17 cellular contexts compared by ENCODE assay signal in the genomic region with DNA sequence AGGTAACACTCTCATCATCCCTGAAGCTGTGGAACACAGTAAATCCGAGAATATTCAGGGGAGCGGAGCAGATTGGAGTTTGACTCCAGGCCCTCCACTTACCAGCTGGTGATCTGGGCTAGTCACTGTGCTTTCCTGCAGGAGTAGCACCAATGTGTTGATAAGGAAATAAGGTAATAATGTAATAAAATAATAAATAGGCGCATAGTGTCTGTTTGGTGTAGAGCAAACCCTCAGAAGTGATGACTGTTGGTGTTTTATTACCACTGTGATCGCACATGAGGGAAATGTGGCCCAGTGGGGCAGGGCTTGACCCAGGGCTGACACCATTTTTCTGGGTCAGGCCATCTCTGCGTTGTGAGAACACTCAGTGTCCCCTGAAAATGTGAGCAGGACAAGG.
DNase-seq lines count a peak whose midpoint lies in the region; FAIRE-seq and TF ChIP-seq lines count a peak whose summit lies in the region.
"Had no signal": no experiment of that assay in that cellular context is flagged by ENCODE, and none has a peak within 500 bp of the region (broad histone marks: within the 10 kb centered on the region; RNA-seq: fewer than 3 reads in every experiment).

No MANE protein-coding gene starts in this region.

- H3K9ac ChIP-seq in mesendoderm (ENCODE audit: low read length): no peak overlapping the region
- H3K9ac ChIP-seq: BLaER1 had no signal

- H3K4me3 ChIP-seq in hepatocyte (no peak overlapping the region), mesendoderm (ENCODE audit: low read length) (no peak overlapping the region), small intestine (ENCODE audit: low read depth in 1 of 2, low read length in 2 of 2) (no peak overlapping the region), BE2C (ENCODE audit: low read depth, low read length) (no peak overlapping the region), brain microvascular endothelial cell (ENCODE audit: low read depth, low read length) (no peak overlapping the region)
- H3K4me3 ChIP-seq: BLaER1, GM23338, HAP-1 had no signal

- H3K4ac ChIP-seq in mesendoderm (ENCODE audit: low read depth, low read length): no peak overlapping the region

- H3K18ac ChIP-seq in mesendoderm (ENCODE audit: low read length): no peak overlapping the region

- no peak for DNase-seq in hepatocyte (ENCODE audit: low spot score)
- no peak for DNase-seq in mesendoderm
- DNase-seq in small intestine: peak; percentile 84
- DNase-seq in BE2C: no peak
- no peak for DNase-seq in NCI-H1694 treated with DMSO at 0.1 percent for 48 hours (lab: John Stamatoyannopoulos, UW)
- DNase-seq in brain microvascular endothelial cell: no peak
- DNase-seq: Caco-2; CD4-positive, CD25-positive, alpha-beta regulatory T cell; CD8-positive, alpha-beta T cell; DMS153; DND-41; HFFc6 had no signal

- H4K5ac ChIP-seq in mesendoderm (ENCODE audit: low read length): no peak overlapping the region

- in situ Hi-C loops in brain microvascular endothelial cell (cut with HindIII; ENCODE audit: low pct_ligation_motif_present, low sequenced_read_pairs): no loop called here

- no peaks in the 10 kb centered on the region for H4K20me1 ChIP-seq in hepatocyte (ENCODE audit: insufficient read depth, poor library complexity, severe bottlenecking)
- H4K20me1 ChIP-seq: BLaER1 had no signal

- H3K56ac ChIP-seq in mesendoderm (ENCODE audit: low read length): peak overlapping the region; percentile 25

- H4K8ac ChIP-seq in mesendoderm (ENCODE audit: low read depth, low read length): no peak overlapping the region

- FAIRE-seq in small intestine (lab: Jason Lieb, UNC): no peak
- FAIRE-seq: G401.6 had no signal

- 84% methylated on average over 5 of the region's 5 CpGs for WGBS in hepatocyte (ENCODE audit: low lambda C conversion rate, missing lambda C conversion rate)
- WGBS in mesendoderm (ENCODE audit: extremely low coverage, insufficient coverage, low lambda C conversion rate): no CpG with 5 or more reads among the region's 5 CpGs
- WGBS in small intestine, 3 donors: 8 to 55% (median 33%) methylated on average over 5 of the region's 5 CpGs

- no peak overlapping the region for H2BK5ac ChIP-seq in mesendoderm (ENCODE audit: low read length)

- no peak overlapping the region for H2BK15ac ChIP-seq in mesendoderm (replicated peaks; ENCODE audit: low read depth)

- H3K79me2 ChIP-seq in hepatocyte: no peaks in the 10 kb centered on the region
- H3K79me2 ChIP-seq in mesendoderm (ENCODE audit: control insufficient read depth, insufficient read depth, low read length): no peaks in the 10 kb centered on the region

- no peak for TF ChIP-seq CTCF in hepatocyte (IDR thresholded peaks at IDR 0.05; ENCODE audit: poor library complexity)
- no peak for TF ChIP-seq CTCF in BE2C (IDR thresholded peaks at IDR 0.05; ENCODE audit: low read depth, low read length)
- no peak for TF ChIP-seq CTCF in brain microvascular endothelial cell (IDR thresholded peaks at IDR 0.05; ENCODE audit: low read depth, low read length, missing control alignments)

- no peak overlapping the region for H2BK120ac ChIP-seq in mesendoderm (ENCODE audit: low read depth, low read length)

- no peak overlapping the region for H2AK5ac ChIP-seq in mesendoderm (ENCODE audit: low read length)

- H3K9me3 ChIP-seq in hepatocyte (ENCODE audit: low read depth) (no peaks in the 10 kb centered on the region), small intestine (ENCODE audit: control insufficient read depth, low read depth) (no peaks in the 10 kb centered on the region), BE2C (no peaks in the 10 kb centered on the region)
- H3K9me3 ChIP-seq: BLaER1, Caco-2, HAP-1 had no signal

- no peaks in the 10 kb centered on the region for H3K9me2 ChIP-seq in hepatocyte (replicated peaks; ENCODE audit: insufficient read depth)

- H3K4me2 ChIP-seq in hepatocyte (no peak overlapping the region), mesendoderm (ENCODE audit: low read length) (no peak overlapping the region)
- H3K4me2 ChIP-seq: BLaER1, GM23338 had no signal

- H3K23ac ChIP-seq in mesendoderm (ENCODE audit: low read length): no peak overlapping the region

- H3K79me1 ChIP-seq in mesendoderm (ENCODE audit: low read length): no peaks in the 10 kb centered on the region

- peak overlapping the region; percentile 68 for H3K27ac ChIP-seq in hepatocyte
- no peak overlapping the region for H3K27ac ChIP-seq in mesendoderm (ENCODE audit: low read depth, low read length)
- peak overlapping the region in 1 of 2 donors; percentile 80 for H3K27ac ChIP-seq in small intestine (ENCODE audit: low read depth in 1 of 2, low read length in 1 of 2)
- no peak overlapping the region for H3K27ac ChIP-seq in brain microvascular endothelial cell
- H3K27ac ChIP-seq: BLaER1, C4-2B had no signal

- no peak overlapping the region for H2AFZ ChIP-seq in hepatocyte
- H2AFZ ChIP-seq: GM23338 had no signal

- H3K4me1 ChIP-seq in hepatocyte (ENCODE audit: insufficient read depth) (no peaks in the 10 kb centered on the region), mesendoderm (ENCODE audit: control insufficient read depth, low read depth, low read length) (no peaks in the 10 kb centered on the region), small intestine (ENCODE audit: control insufficient read depth in 2 of 2, insufficient read depth in 1 of 2, low read depth in 1 of 2, low read length in 1 of 2) (no peaks in the 10 kb centered on the region), BE2C (no peaks in the 10 kb centered on the region)
- H3K4me1 ChIP-seq: BLaER1, Caco-2, HAP-1 had no signal

- H3K36me3 ChIP-seq in hepatocyte (replicated peaks; ENCODE audit: insufficient read depth, low read depth) (no peaks in the 10 kb centered on the region), mesendoderm (ENCODE audit: control insufficient read depth, insufficient read depth, low read length) (no peaks in the 10 kb centered on the region), small intestine (ENCODE audit: control insufficient read depth in 2 of 2, insufficient read depth in 2 of 2, low read length in 2 of 2) (no peaks in the 10 kb centered on the region), BE2C (no peaks in the 10 kb centered on the region), brain microvascular endothelial cell (replicated peaks) (no peaks in the 10 kb centered on the region)
- H3K36me3 ChIP-seq: BLaER1, HAP-1 had no signal

- H3K27me3 ChIP-seq in hepatocyte: no peaks in the 10 kb centered on the region
- H3K27me3 ChIP-seq in mesendoderm (ENCODE audit: insufficient read depth, low read length, poor library complexity): no peaks in the 10 kb centered on the region
- H3K27me3 ChIP-seq in small intestine (ENCODE audit: control insufficient read depth in 2 of 2, insufficient read depth in 2 of 2, low read length in 2 of 2): no peaks in the 10 kb centered on the region
- H3K27me3 ChIP-seq in BE2C: no peaks in the 10 kb centered on the region
- no peaks in the 10 kb centered on the region for H3K27me3 ChIP-seq in brain microvascular endothelial cell (replicated peaks)
- H3K27me3 ChIP-seq: BLaER1 had no signal
